ENCODE assay signal across 24 cellular contexts in the genomic region with DNA sequence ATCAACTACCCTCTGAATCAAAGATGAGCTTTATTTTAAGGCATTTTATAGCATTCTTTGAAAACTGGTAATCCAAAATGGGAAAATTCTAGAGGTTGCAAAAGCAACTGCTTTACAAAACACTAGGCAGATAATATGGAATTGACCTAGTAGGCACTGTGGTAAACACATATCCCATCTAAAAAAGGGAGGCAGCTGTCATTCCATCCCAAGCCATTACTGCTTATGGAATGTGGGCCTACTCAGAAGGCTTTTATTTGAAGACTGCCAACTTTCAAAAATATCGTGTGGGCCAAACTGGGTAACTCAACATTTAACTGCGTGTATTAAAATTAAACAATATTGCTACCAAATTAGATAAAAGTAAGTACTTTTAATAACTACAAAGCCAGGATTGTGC. TPM values are rescaled to one million over a fixed set of nuclear protein-coding genes. Genes with fewer than 3 reads are reported as not detected.
DNase-seq lines count a peak whose midpoint lies in the region; ATAC-seq and TF ChIP-seq lines count a peak whose summit lies in the region.
"Had no signal": no experiment of that assay in that cellular context is flagged by ENCODE, and none has a peak within 500 bp of the region (broad histone marks: within the 10 kb centered on the region; RNA-seq: fewer than 3 reads in every experiment).

No MANE protein-coding gene starts in this region.

- H3K27me3 ChIP-seq in mesenchymal stem cell (ENCODE audit: control insufficient read depth in 1 of 2, insufficient read depth in 1 of 2, low read length in 2 of 2), result no peaks in the 10 kb centered on the region
- H3K27me3 ChIP-seq: heart right ventricle had no signal

- no peak overlapping the region for H3K4me2 ChIP-seq in mesenchymal stem cell (ENCODE audit: low read length, poor library complexity, severe bottlenecking)
- H3K4me2 ChIP-seq: PC-9 had no signal

- H4K8ac ChIP-seq in mesenchymal stem cell (ENCODE audit: low read length), result no peak overlapping the region

- H3K9me3 ChIP-seq in mesenchymal stem cell (ENCODE audit: control insufficient read depth, low read length), result no peaks in the 10 kb centered on the region
- H3K9me3 ChIP-seq: heart right ventricle had no signal

- H2BK12ac ChIP-seq in mesenchymal stem cell (ENCODE audit: low read length in 2 of 2), result no peak overlapping the region

- WGBS in mesenchymal stem cell, result no CpG with 5 or more reads among the region's 2 CpGs

- intact Hi-C loops in left ventricle myocardium superior (cut with micrococcal nuclease), result no loop called here
- intact Hi-C loops in cardiac septum (cut with DNase I), result no loop called here

- DNase-seq in left ventricle myocardium superior (no peak), cardiac septum (ENCODE audit: low spot score) (no peak), HFFc6 (no peak), mesenchymal stem cell (no peak), NCI-H2081 (lab: John Stamatoyannopoulos, UW) (no peak), inferior parietal cortex (ENCODE audit: extremely low spot score) (no peak)
- no peak for DNase-seq in activated CD4-positive, CD25-positive, alpha-beta regulatory T cell treated with anti-CD3 and anti-CD28 coated beads, Interleukin-2, amount 50 U/mL, for 72 hours
- DNase-seq: activated naive CD8-positive, alpha-beta T cell treated with anti-CD3 and anti-CD28 coated beads, Interleukin-2, amount 10 ng/mL, durations not matched to agents 7 days and 5 days; CD4-positive, alpha-beta memory T cell; heart right ventricle; left cardiac atrium; MM.1S; naive thymus-derived CD8-positive, alpha-beta T cell; NCI-H1417; NCI-H2081 treated with DMSO at 0.1 percent for 48 hours; NCI-H446 treated with DMSO at 0.1 percent for 48 hours; PC-9; retina; SIG-M5; stimulated activated CD4-positive, alpha-beta T cell treated with anti-CD3 and anti-CD28 coated beads, Interleukin-12 subunit alpha, Interleukin-12 subunit beta, amount 100 ng/mL, for 4 hours; stimulated activated CD4-positive, alpha-beta T cell treated with anti-CD3 and anti-CD28 coated beads, Interleukin-4, amount 100 ng/mL, for 4 hours; stimulated activated naive CD8-positive, alpha-beta T cell treated with anti-CD3 and anti-CD28 coated beads, Interleukin-15, Interleukin-2, amounts not matched to agents 100 U/mL and 50 U/mL, for 24 hours; T-cell had no signal

- no peak overlapping the region for H3K14ac ChIP-seq in mesenchymal stem cell (ENCODE audit: low read length in 2 of 2)

- peak overlapping the region; percentile 43; the same call in 1 of the 2 replicates for H3K27ac Mint-ChIP-seq in HFFc6

- no peak overlapping the region for H4K91ac ChIP-seq in mesenchymal stem cell (ENCODE audit: low read length)

- H3K23ac ChIP-seq in mesenchymal stem cell (ENCODE audit: low read length in 2 of 2), result no peak overlapping the region

- no peak overlapping the region for H2BK5ac ChIP-seq in mesenchymal stem cell (ENCODE audit: low read depth, low read length, poor library complexity, severe bottlenecking)

- H3K18ac ChIP-seq in mesenchymal stem cell (ENCODE audit: low read depth in 1 of 2, low read length in 2 of 2), result no peak overlapping the region

- H3K27ac ChIP-seq in mesenchymal stem cell (ENCODE audit: low read length, poor library complexity, severe bottlenecking), result peak overlapping the region; percentile 66
- H3K27ac ChIP-seq: PC-9 had no signal

- H2AFZ ChIP-seq in mesenchymal stem cell (ENCODE audit: low read depth, low read length), result no peak overlapping the region
- H2AFZ ChIP-seq: PC-9 had no signal

- H3K4me3 Mint-ChIP-seq in HFFc6, result no peak overlapping the region
- H3K4me3 Mint-ChIP-seq: activated naive CD8-positive, alpha-beta T cell treated with anti-CD3 and anti-CD28 coated beads, Interleukin-2, amount 10 ng/mL, durations not matched to agents 7 days and 5 days; naive thymus-derived CD8-positive, alpha-beta T cell; T-cell had no signal

- no peak overlapping the region for H3K4me3 ChIP-seq in mesenchymal stem cell (ENCODE audit: insufficient read depth in 1 of 2, low read depth in 1 of 2, low read length in 2 of 2)
- H3K4me3 ChIP-seq: heart right ventricle, K562, PC-9 had no signal

- H2BK120ac ChIP-seq in mesenchymal stem cell (ENCODE audit: low read depth, low read length), result no peak overlapping the region

- no peak overlapping the region for H2BK15ac ChIP-seq in mesenchymal stem cell (ENCODE audit: low read depth, poor library complexity, severe bottlenecking)

- peaks cover 8% of the 10 kb centered on the region for H3K4me1 ChIP-seq in mesenchymal stem cell (ENCODE audit: control insufficient read depth, insufficient read depth, low read depth, low read length)

- H3K4ac ChIP-seq in mesenchymal stem cell (ENCODE audit: low read depth in 1 of 2, low read length in 2 of 2), result no peak overlapping the region

- peaks cover 1% of the 10 kb centered on the region; the same call in 1 of the 2 replicates for H3K27me3 Mint-ChIP-seq in HFFc6 (ENCODE audit: insufficient read depth)
- H3K27me3 Mint-ChIP-seq: activated naive CD8-positive, alpha-beta T cell treated with anti-CD3 and anti-CD28 coated beads, Interleukin-2, amount 10 ng/mL, durations not matched to agents 7 days and 5 days; CD4-positive, alpha-beta memory T cell; naive thymus-derived CD8-positive, alpha-beta T cell; T-cell had no signal

- H2AK5ac ChIP-seq in mesenchymal stem cell (ENCODE audit: low read length, severe bottlenecking), result no peak overlapping the region

- H3K79me1 ChIP-seq in mesenchymal stem cell (replicated peaks; ENCODE audit: low read length, poor library complexity, severe bottlenecking), result peaks cover 3% of the 10 kb centered on the region

- TF ChIP-seq CTCF in HFFc6 (IDR thresholded peaks at IDR 0.05), result no peak

- H3K9ac ChIP-seq in mesenchymal stem cell (ENCODE audit: low read length), result no peak overlapping the region

- ATAC-seq in left ventricle myocardium superior, result peak; percentile 25
- ATAC-seq: heart right ventricle; K562; left cardiac atrium; naive thymus-derived CD8-positive, alpha-beta T cell; stimulated activated naive CD8-positive, alpha-beta T cell treated with anti-CD3 and anti-CD28 coated beads, Interleukin-15, Interleukin-2, amounts not matched to agents 100 U/mL and 50 U/mL, for 24 hours; T-cell had no signal

- peaks cover 69% of the 10 kb centered on the region for H3K36me3 Mint-ChIP-seq in HFFc6 (ENCODE audit: low read depth)

- peaks cover 17 to 84% of the 10 kb centered on the region in 2 experiments for H3K36me3 ChIP-seq in mesenchymal stem cell (ENCODE audit: control insufficient read depth in 1 of 2, insufficient read depth in 2 of 2, low read depth in 1 of 2, low read length in 2 of 2)

- peaks cover 82% of the 10 kb centered on the region for H3K4me1 Mint-ChIP-seq in HFFc6 (ENCODE audit: low read depth)

- H3K9me3 Mint-ChIP-seq in HFFc6, result no peaks in the 10 kb centered on the region
- H3K9me3 Mint-ChIP-seq: activated naive CD8-positive, alpha-beta T cell treated with anti-CD3 and anti-CD28 coated beads, Interleukin-2, amount 10 ng/mL, durations not matched to agents 7 days and 5 days; CD4-positive, alpha-beta memory T cell; naive thymus-derived CD8-positive, alpha-beta T cell; T-cell had no signal

RNA-seq across cellular contexts. Expression of a gene that starts 19.3 kb away (rescaled TPM):
- total RNA-seq in left ventricle myocardium superior (279 TPM), cardiac septum (239 TPM)
- 100 to 1,000 TPM; 325 to 396 (median 359) TPM for total RNA-seq in HFFc6 (2021; fragmentation: NEBNext Ultra II Directional; extraction: Animal tissue kit (Norgen Biotek cat#: 25700))
- polyA plus RNA-seq in mesenchymal stem cell (2013, experiment 1 of 2), result 603 TPM
- polyA plus RNA-seq in mesenchymal stem cell (2013, experiment 2 of 2), result 627 TPM

RNA-seq across cellular contexts. Expression of a gene that starts 47.2 kb away (rescaled TPM):
- total RNA-seq in left ventricle myocardium superior (27.3 TPM), cardiac septum (29.8 TPM)
- 10 to 100 TPM; 31.2 to 57.9 (median 36.0) TPM for total RNA-seq in HFFc6 (2021; fragmentation: NEBNext Ultra II Directional; extraction: Animal tissue kit (Norgen Biotek cat#: 25700))
- polyA plus RNA-seq in mesenchymal stem cell (2013, experiment 1 of 2), result 68.5 TPM
- polyA plus RNA-seq in mesenchymal stem cell (2013, experiment 2 of 2), result 66.9 TPM
